ENCODE assay signal across 11 cellular contexts in genomic region chr7:50953820-50954219, GRCh38.
DNase-seq lines count a peak whose midpoint lies in the region; ATAC-seq and TF ChIP-seq lines count a peak whose summit lies in the region.
"Had no signal": no experiment of that assay in that cellular context is flagged by ENCODE, and none has a peak within 500 bp of the region (broad histone marks: within the 10 kb centered on the region; RNA-seq: fewer than 3 reads in every experiment).

No MANE protein-coding gene starts in this region.

- no peaks in the 10 kb centered on the region for H3K36me3 Mint-ChIP-seq in Calu3 (ENCODE audit: insufficient read depth, unreplicated experiment)
- H3K36me3 Mint-ChIP-seq in endothelial cell (ENCODE audit: low read depth, unreplicated experiment), result peaks cover 13% of the 10 kb centered on the region
- no peaks in the 10 kb centered on the region for H3K36me3 Mint-ChIP-seq in effector memory CD8-positive, alpha-beta T cell (ENCODE audit: insufficient read depth)
- H3K36me3 Mint-ChIP-seq: CD14-positive monocyte had no signal

- H3K4me3 Mint-ChIP-seq in Calu3 (ENCODE audit: low read depth, unreplicated experiment) (no peak overlapping the region), endothelial cell (ENCODE audit: unreplicated experiment) (peak overlapping the region; percentile 21)
- no peak overlapping the region for H3K4me3 Mint-ChIP-seq in effector memory CD8-positive, alpha-beta T cell
- H3K4me3 Mint-ChIP-seq: CD14-positive monocyte; dendritic cell treated with granulocyte-macrophage colony-stimulating factor and Interleukin-4, amounts not matched to agents 40 ng/mL and 50 ng/mL, for 4 days had no signal

- peak overlapping the region in 1 of 2 donors; percentile 48 for H3K27ac ChIP-seq in lung (ENCODE audit: low read depth in 1 of 2, low read length in 1 of 2)

- peak; percentile 67 for DNase-seq in Calu3
- peak; percentile 12 for DNase-seq in NCI-H69 (lab: John Stamatoyannopoulos, UW)
- no peak for DNase-seq in endothelial cell (ENCODE audit: low spot score)
- no peak for DNase-seq in lung (ENCODE audit: low spot score)
- no peak for DNase-seq in effector memory CD8-positive, alpha-beta T cell
- no peak for DNase-seq in NCI-H446 (lab: John Stamatoyannopoulos, UW)
- no peak for DNase-seq in NCI-H345 (lab: John Stamatoyannopoulos, UW)
- DNase-seq in NCI-H1417 treated with DMSO at 0.1 percent for 48 hours (lab: John Stamatoyannopoulos, UW), result no peak

- no peaks in the 10 kb centered on the region for H3K36me3 ChIP-seq in lung (ENCODE audit: control insufficient read depth in 2 of 2, insufficient read depth in 2 of 2, low read length in 2 of 2)

- no peak overlapping the region for H3K4me3 ChIP-seq in lung
- H3K4me3 ChIP-seq: GM12878 had no signal

- H3K4me1 Mint-ChIP-seq in Calu3 (ENCODE audit: low read depth, unreplicated experiment) (peaks cover 36% of the 10 kb centered on the region), endothelial cell (ENCODE audit: unreplicated experiment) (peaks cover 33% of the 10 kb centered on the region)
- no peaks in the 10 kb centered on the region for H3K4me1 Mint-ChIP-seq in effector memory CD8-positive, alpha-beta T cell (ENCODE audit: low read depth in 2 of 2)

- peak; percentile 64 for ATAC-seq in lung (ENCODE audit: insufficient read depth, low FRiP score)
- ATAC-seq in effector memory CD8-positive, alpha-beta T cell (replicated peaks), result no peak
- ATAC-seq: GM12878 had no signal

- CTCF ChIA-PET in Calu3 (lab: Charles Lee), result interaction anchor here (0.5 to 1.1 kb wide), 6 partner anchors 33 to 345 kb away, joined by 3 to 8 read pairs (median 4); no protein-coding TSS in a partner anchor

- TF ChIP-seq CTCF in Calu3 (IDR thresholded peaks at IDR 0.05; ENCODE audit: unreplicated experiment) (no peak), endothelial cell (IDR thresholded peaks at IDR 0.05; ENCODE audit: unreplicated experiment) (no peak), lung (IDR thresholded peaks at IDR 0.05; ENCODE audit: control extremely low read depth, extremely low read depth) (no peak)

- H3K9me3 Mint-ChIP-seq in Calu3 (ENCODE audit: low read depth, unreplicated experiment), result peaks cover 9% of the 10 kb centered on the region
- no peaks in the 10 kb centered on the region for H3K9me3 Mint-ChIP-seq in endothelial cell (ENCODE audit: unreplicated experiment)
- H3K9me3 Mint-ChIP-seq in effector memory CD8-positive, alpha-beta T cell, result peaks cover under 1 to 1% of the 10 kb centered on the region in 2 donors

- no peaks in the 10 kb centered on the region for H3K9me3 ChIP-seq in lung (ENCODE audit: control insufficient read depth in 2 of 2, insufficient read depth in 1 of 2, low read length in 1 of 2)

- intact Hi-C loops in Calu3 (cut with micrococcal nuclease; ENCODE audit: unreplicated experiment), result no loop called here

- no TSS peak for BruUV-seq in Calu3 (replicated peaks; lab: Mats Ljungman, UMichigan)

- H3K27me3 Mint-ChIP-seq in Calu3 (ENCODE audit: unreplicated experiment) (no peaks in the 10 kb centered on the region), endothelial cell (ENCODE audit: unreplicated experiment) (peaks cover 4% of the 10 kb centered on the region)
- peaks cover 0 to 4% of the 10 kb centered on the region in 2 donors for H3K27me3 Mint-ChIP-seq in effector memory CD8-positive, alpha-beta T cell
- H3K27me3 Mint-ChIP-seq: dendritic cell treated with granulocyte-macrophage colony-stimulating factor and Interleukin-4, amounts not matched to agents 40 ng/mL and 50 ng/mL, for 4 days had no signal

- peak overlapping the region; percentile 9 for H3K27ac Mint-ChIP-seq in Calu3 (ENCODE audit: unreplicated experiment)
- H3K27ac Mint-ChIP-seq in endothelial cell (ENCODE audit: unreplicated experiment), result no peak overlapping the region
- no peak overlapping the region for H3K27ac Mint-ChIP-seq in effector memory CD8-positive, alpha-beta T cell
- H3K27ac Mint-ChIP-seq: CD14-positive monocyte; dendritic cell treated with granulocyte-macrophage colony-stimulating factor and Interleukin-4, amounts not matched to agents 40 ng/mL and 50 ng/mL, for 4 days had no signal

- WGBS in lung, 2 donors, result 34 to 56% methylated on average over 3 of the region's 3 CpGs

- peaks cover 0 to 3% of the 10 kb centered on the region in 2 donors for H3K4me1 ChIP-seq in lung (ENCODE audit: control insufficient read depth in 2 of 2, insufficient read depth in 2 of 2, low read length in 2 of 2)

- H3K27me3 ChIP-seq in lung (ENCODE audit: control insufficient read depth, insufficient read depth), result no peaks in the 10 kb centered on the region

Comparison
In these comparisons a context has a peak if more than half of its experiments do, and no peak if none do; other contexts are left out.
1. DNase-seq: peak in Calu3 (single experiment) and NCI-H69 (single experiment); none in endothelial cell (single experiment), lung (single experiment), effector memory CD8-positive, alpha-beta T cell (0 of 3), NCI-H446 (0 of 2), NCI-H345 (single experiment) and NCI-H1417 treated with DMSO at 0.1 percent for 48 hours (single experiment).